ENCODE assay signal across 8 cellular contexts in the genomic region with DNA sequence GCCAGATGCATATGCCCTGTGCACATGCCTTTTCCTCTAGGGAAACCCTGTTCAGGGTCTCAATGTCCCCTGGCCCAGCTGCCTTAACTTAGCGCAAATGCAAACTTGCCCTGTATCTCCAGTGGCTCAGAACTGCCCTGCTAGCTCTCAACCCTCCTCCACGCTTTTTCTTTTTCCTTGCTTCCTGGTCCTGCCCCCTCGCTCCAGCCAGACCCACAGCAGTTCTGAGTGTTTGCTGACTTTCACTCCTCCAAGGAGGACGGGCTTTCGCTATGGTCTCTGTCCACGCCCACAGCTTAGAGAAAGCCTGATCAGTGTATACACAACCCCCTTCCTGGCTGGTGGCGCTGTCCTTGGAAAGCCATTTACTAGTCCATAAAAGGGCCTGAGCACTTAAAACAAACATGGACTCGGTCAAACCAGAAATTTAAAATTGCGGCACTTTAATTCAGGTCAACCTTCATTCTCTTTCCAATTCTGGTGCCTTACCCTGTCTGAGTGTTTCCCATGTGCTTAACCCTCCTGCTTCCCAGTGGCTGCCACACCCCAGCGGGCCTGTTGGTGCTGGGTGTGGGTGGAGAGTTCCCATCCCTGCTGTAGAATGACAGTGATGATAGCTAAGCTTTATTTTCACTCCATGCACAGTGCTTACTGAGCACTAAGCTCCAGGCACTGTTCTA. TPM values are rescaled to one million over a fixed set of nuclear protein-coding genes. Genes with fewer than 3 reads are reported as not detected.
A peak's percentile ranks its signal among the peaks of the same experiment; 100 is the strongest.
DNase-seq lines count a peak whose midpoint lies in the region; ATAC-seq and TF ChIP-seq lines count a peak whose summit lies in the region.

No MANE protein-coding gene starts in this region.

- H3K4me3 ChIP-seq in fibroblast of pulmonary artery (replicated peaks; ENCODE audit: low read depth, low read length) (no peak overlapping the region), BE2C (ENCODE audit: low read depth, low read length) (no peak overlapping the region)

- ATAC-seq in omental fat pad (ENCODE audit: low FRiP score) (peak; percentile 90), GM18909 (IDR thresholded peaks at IDR 0.05; ENCODE audit: poor library complexity, unreplicated experiment) (no peak)

- H3K27me3 ChIP-seq in BE2C = 0 out of 2 replicates have a peak, but pooled peaks cover 4% of the 10 kb centered on the region

- H3K4me1 ChIP-seq in BE2C = no peaks in the 10 kb centered on the region

- no peaks in the 10 kb centered on the region for H3K36me3 ChIP-seq in BE2C

- peak; percentile 81 for DNase-seq in COLO829 (ENCODE audit: low spot score)
- peak; percentile 43 for DNase-seq in NCI-H69 (lab: John Stamatoyannopoulos, UW)
- DNase-seq in fibroblast of pulmonary artery (ENCODE audit: low read depth) = peak; percentile 75
- DNase-seq in omental fat pad (ENCODE audit: low spot score) = no peak
- no peak for DNase-seq in GM20000 (ENCODE audit: low spot score)
- no peak for DNase-seq in BE2C
- DNase-seq in GM19238 (ENCODE audit: insufficient read length, low spot score) = no peak

- TF ChIP-seq CTCF in fibroblast of pulmonary artery (IDR thresholded peaks at IDR 0.05; ENCODE audit: low read length, missing control alignments) (no peak), omental fat pad (IDR thresholded peaks at IDR 0.05) (no peak), GM20000 (IDR thresholded peaks at IDR 0.05; ENCODE audit: extremely low read depth, missing control alignments) (no peak), BE2C (IDR thresholded peaks at IDR 0.05; ENCODE audit: low read depth, low read length) (no peak)

- no peaks in the 10 kb centered on the region for H3K9me3 ChIP-seq in BE2C

RNA-seq across cellular contexts. Expression of a gene that starts 15.6 kb away (rescaled TPM):
- total RNA-seq in omental fat pad = 100 to 1,000 TPM in 1 of 4 donors, 10 to 100 TPM in 3; 44.6 to 193 (median 80.3) TPM
- polyA plus RNA-seq in BE2C (2012; ENCODE audit: insufficient read depth, insufficient read length, low read depth) = 1.2 TPM

RNA-seq across cellular contexts. Expression of a gene that starts 35.4 kb away (rescaled TPM):
- total RNA-seq in omental fat pad = 10 to 100 TPM; 36.9 to 49.2 (median 39.5) TPM
- 0.34 TPM for polyA plus RNA-seq in BE2C (2012; ENCODE audit: insufficient read depth, insufficient read length, low read depth)

Comparison
In these comparisons a context has a peak if more than half of its experiments do, and no peak if none do; other contexts are left out.
1. DNase-seq: peak in COLO829 (single experiment), NCI-H69 (single experiment) and fibroblast of pulmonary artery (single experiment); none in omental fat pad (single experiment), GM20000 (single experiment), BE2C (single experiment) and GM19238 (single experiment).